23 cellular contexts compared by ENCODE assay signal in genomic region chr10:29720149-29720548, GRCh38.
"Had no signal": no experiment of that assay in that cellular context is flagged by ENCODE, and none has a peak within 500 bp of the region (broad histone marks: within the 10 kb centered on the region; RNA-seq: fewer than 3 reads in every experiment).

No MANE protein-coding gene starts in this region.

- DNase-seq: dermis blood vessel endothelial cell; dorsolateral prefrontal cortex; effector CD4-positive, alpha-beta T cell; effector memory CD4-positive, alpha-beta T cell; esophagus squamous epithelium; foreskin fibroblast; foreskin melanocyte; gastrocnemius medialis; glutamatergic neuron; heart right ventricle; hippocampal formation; left cardiac atrium; left lung; left ventricle myocardium superior; lower lobe of right lung; mesendoderm; midbrain; naive thymus-derived CD4-positive, alpha-beta T cell had no signal

- H3K36me3 ChIP-seq: heart right ventricle, left lung, lower lobe of right lung had no signal

- FAIRE-seq: colon, endothelial cell of umbilical vein, islet of Langerhans, keratinocyte had no signal

- ATAC-seq: gastrocnemius medialis; heart right ventricle; left cardiac atrium; left lung; left ventricle myocardium superior; lower lobe of right lung; naive thymus-derived CD4-positive, alpha-beta T cell had no signal

- H3K27ac ChIP-seq: coronary artery, dorsolateral prefrontal cortex, esophagus squamous epithelium, heart right ventricle, left lung, lower lobe of right lung had no signal

- H3K27me3 ChIP-seq: esophagus squamous epithelium, gastrocnemius medialis, heart right ventricle, left lung had no signal

- H3K4me3 ChIP-seq: coronary artery, dorsolateral prefrontal cortex, esophagus squamous epithelium, heart right ventricle, left lung, lower lobe of right lung had no signal

- H3K9me3 ChIP-seq: gastrocnemius medialis had no signal
